12 cellular contexts compared by ENCODE assay signal in the genomic region with DNA sequence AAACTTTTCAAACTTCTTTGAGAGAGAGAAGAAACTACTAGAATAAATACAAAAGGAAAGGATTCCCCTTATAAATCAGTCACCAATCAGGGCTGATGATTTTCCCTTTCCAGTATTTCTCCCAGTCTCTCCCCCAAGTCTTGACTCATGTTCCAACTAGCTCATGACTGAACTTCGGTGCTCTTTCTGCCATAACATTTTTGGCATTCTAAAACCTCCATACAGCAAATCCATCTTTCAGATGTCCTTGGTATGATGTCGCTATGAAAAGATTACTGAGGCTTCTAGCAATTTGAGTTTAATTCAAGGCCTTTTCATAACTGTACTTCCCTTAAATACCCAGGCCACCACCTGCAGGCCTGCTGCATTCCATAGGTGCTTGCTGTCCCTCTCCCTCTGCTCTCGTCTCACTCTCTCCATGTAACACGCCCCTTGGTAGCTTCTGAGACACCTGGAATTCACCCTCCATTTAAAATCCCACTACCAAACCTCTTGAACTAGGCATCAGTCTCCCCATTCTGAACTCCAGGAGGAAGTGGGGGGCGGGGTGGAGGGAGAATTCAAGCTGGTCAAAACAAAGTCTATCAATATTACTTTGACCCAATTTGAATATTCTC. TPM values are rescaled to one million over a fixed set of nuclear protein-coding genes. Genes with fewer than 3 reads are reported as not detected.
DNase-seq lines count a peak whose midpoint lies in the region; ATAC-seq and TF ChIP-seq lines count a peak whose summit lies in the region.
"Had no signal": no experiment of that assay in that cellular context is flagged by ENCODE, and none has a peak within 500 bp of the region (broad histone marks: within the 10 kb centered on the region; RNA-seq: fewer than 3 reads in every experiment).

No MANE protein-coding gene starts in this region.

- TSS peak; percentile 41 for BruUV-seq in PC-3 (replicated peaks; lab: Mats Ljungman, UMichigan)

- H3K36me3 ChIP-seq in PC-3 (ENCODE audit: low read depth, low read length), result no peaks in the 10 kb centered on the region

- ATAC-seq in PC-3 (no peak), GM21360 (IDR thresholded peaks at IDR 0.05; ENCODE audit: unreplicated experiment) (no peak)
- ATAC-seq: foreskin keratinocyte had no signal

- H3K4me1 ChIP-seq in PC-3 (ENCODE audit: insufficient read depth, low read length), result peaks cover 14% of the 10 kb centered on the region

- CTCF ChIA-PET in PC-3 (lab: Charles Lee), result interaction anchor here (0.5 to 0.6 kb wide), 2 partner anchors 376 to 882 kb away, joined by 3 read pairs; no protein-coding TSS in a partner anchor

- no peaks in the 10 kb centered on the region for H3F3A ChIP-seq in PC-3 (ENCODE audit: low read length, unreplicated experiment)

- intact Hi-C loops in PC-3 (cut with micrococcal nuclease), result loop anchor here (10.0 kb wide), 1 partner anchor 290 kb away; no protein-coding TSS in a partner anchor

- H3K4me2 ChIP-seq in PC-3 (ENCODE audit: low read length), result no peak overlapping the region

- DNase-seq in GM04503 (ENCODE audit: low read depth) (peak; percentile 44), PC-3 (no peak), fibroblast of peridontal ligament (ENCODE audit: extremely low read depth) (peak; percentile 81), skeletal muscle cell (ENCODE audit: low read depth) (no peak), SW480 (ENCODE audit: low spot score) (no peak), SK-N-DZ (ENCODE audit: low spot score) (no peak), NK-92 (lab: John Stamatoyannopoulos, UW; ENCODE audit: unreplicated experiment) (no peak)
- DNase-seq: amygdala, DND-41 had no signal

- H3K79me2 ChIP-seq in PC-3 (ENCODE audit: low read length), result no peaks in the 10 kb centered on the region

- no peak overlapping the region for H2AFZ ChIP-seq in PC-3 (ENCODE audit: low read length)

- no peaks in the 10 kb centered on the region for H4K20me1 ChIP-seq in PC-3 (ENCODE audit: low read length)

- POLR2A ChIA-PET in PC-3 (lab: Charles Lee; ENCODE audit: unreplicated experiment), result no interaction called here

- no peaks in the 10 kb centered on the region for H3K9me3 ChIP-seq in PC-3 (ENCODE audit: low read length)

- H3K9ac ChIP-seq in PC-3 (ENCODE audit: low read length), result no peak overlapping the region

- H3K27me3 ChIP-seq in PC-3 (ENCODE audit: low read length), result no peaks in the 10 kb centered on the region

- H3K27ac ChIP-seq in PC-3 (ENCODE audit: low read length), result no peak overlapping the region
- H3K27ac ChIP-seq: foreskin keratinocyte had no signal

- no peak for TF ChIP-seq CTCF in PC-3 (conservative IDR thresholded peaks at IDR 0.05; ENCODE audit: low read depth, low read length)

- no peaks in the 10 kb centered on the region for H3K9me2 ChIP-seq in PC-3 (replicated peaks; ENCODE audit: low read length)

- H3K4me3 ChIP-seq in PC-3 (ENCODE audit: low read length) (no peak overlapping the region), skeletal muscle cell (ENCODE audit: low read depth, low read length) (peak overlapping the region; percentile 4)

RNA-seq across cellular contexts. Expression of gene PRKD1, which starts 2.4 kb away (rescaled TPM):
- 1.2 and 3.0 TPM in 2 replicates for total RNA-seq in PC-3 (2014; rRNA removed)
- polyA plus RNA-seq in SK-N-DZ (2014; cell fraction: cytosol; rRNA removed), result 4.3 and 6.9 TPM in 2 replicates
- 8.5 and 9.4 TPM in 2 replicates for polyA plus RNA-seq in SK-N-DZ (2014; cell fraction: nucleus; rRNA removed)
- total RNA-seq: activated CD8-positive, alpha-beta memory T cell treated with anti-CD3 and anti-CD28 coated beads for 36 hours had no signal

Comparison
In these comparisons a context has a peak if more than half of its experiments do, and no peak if none do; other contexts are left out.
1. DNase-seq: peak in GM04503 (single experiment) and fibroblast of peridontal ligament (single experiment); none in PC-3 (single experiment), skeletal muscle cell (single experiment), SW480 (single experiment), SK-N-DZ (single experiment) and NK-92 (single experiment).